ENCODE assay signal across 1 cellular context in genomic region chr13:30049692-30050091, GRCh38.
TF ChIP-seq lines count a peak whose summit lies in the region.

No MANE protein-coding gene starts in this region.

TF ChIP-seq in IMR-90, 13 proteins besides CTCF, POLR2A, EP300 and RAD21 (continued from another document):
- TF ChIP-seq USF2 (IDR thresholded peaks at IDR 0.05; ENCODE audit: low read depth, low read length) = no peak
- TF ChIP-seq RFX5 (IDR thresholded peaks at IDR 0.05; ENCODE audit: low read depth, low read length) = no peak
- no peak for TF ChIP-seq SMC3 (IDR thresholded peaks at IDR 0.05; ENCODE audit: low read depth, low read length)
- no peak for TF ChIP-seq CHD1 (IDR thresholded peaks at IDR 0.05; ENCODE audit: low read depth, low read length)
- TF ChIP-seq NFE2L2 (IDR thresholded peaks at IDR 0.05; ENCODE audit: low read depth, low read length) = no peak
- TF ChIP-seq MAFK (IDR thresholded peaks at IDR 0.05; ENCODE audit: low read depth, low read length) = no peak
- TF ChIP-seq FOS (IDR thresholded peaks at IDR 0.05; ENCODE audit: low read depth, low read length) = no peak
- no peak for TF ChIP-seq RCOR1 (IDR thresholded peaks at IDR 0.05; ENCODE audit: insufficient replicate concordance, low read length)
- TF ChIP-seq MXI1 (IDR thresholded peaks at IDR 0.05; ENCODE audit: borderline replicate concordance, low read depth, low read length) = no peak
- TF ChIP-seq BHLHE40 (IDR thresholded peaks at IDR 0.05; ENCODE audit: low read depth, low read length) = no peak
- no peak for TF ChIP-seq CEBPB (IDR thresholded peaks at IDR 0.05; ENCODE audit: low read depth, low read length)
